In genomic region chr10:47239211-47239610, GRCh38 we compare ENCODE assay signal across 24 cellular contexts.
"Had no signal": no experiment of that assay in that cellular context is flagged by ENCODE, and none has a peak within 500 bp of the region (broad histone marks: within the 10 kb centered on the region; RNA-seq: fewer than 3 reads in every experiment).

No MANE protein-coding gene starts in this region.

- H3K9me3 ChIP-seq: adrenal gland, SJSA1 had no signal

- H3K27ac ChIP-seq: adrenal gland, SJSA1 had no signal

- H3K27ac Mint-ChIP-seq: T-helper 1 cell treated with Interleukin-12 subunit alpha and Interleukin-12 subunit beta and Interleukin-4 antibody, amounts not matched to agents 30 μg/mL and 1 μg/mL, for 36 hours had no signal

- DNase-seq: activated CD4-positive, alpha-beta T cell treated with anti-CD3 and anti-CD28 coated beads for 4 hours; activated naive CD4-positive, alpha-beta T cell treated with anti-CD3 and anti-CD28 coated beads, Interleukin-2, amount 50 U/mL, for 16 hours; activated naive CD8-positive, alpha-beta T cell treated with anti-CD3 and anti-CD28 coated beads, Interleukin-2, amount 10 ng/mL, durations not matched to agents 7 days and 5 days; activated T-cell treated with anti-CD3 and anti-CD28 coated beads for 4 hours; anterior cingulate cortex; central memory CD4-positive, alpha-beta T cell; KG1; NCI-H1092; NCI-H1417; NCI-H1930; NCI-H2171; NCI-H2227 treated with DMSO at 0.1 percent for 48 hours; NCI-H446 treated with DMSO at 0.1 percent for 48 hours; NCI-H524 treated with DMSO at 0.1 percent for 48 hours; NCI-H82; RPMI8226 had no signal

- H3K36me3 Mint-ChIP-seq: activated naive CD8-positive, alpha-beta T cell treated with anti-CD3 and anti-CD28 coated beads, Interleukin-2, amount 10 ng/mL, durations not matched to agents 7 days and 5 days had no signal

- H3K36me3 ChIP-seq: adrenal gland, SJSA1 had no signal

- H3K9me3 Mint-ChIP-seq: activated naive CD8-positive, alpha-beta T cell treated with anti-CD3 and anti-CD28 coated beads, Interleukin-2, amount 10 ng/mL, durations not matched to agents 7 days and 5 days; T-helper 1 cell treated with Interleukin-12 subunit alpha and Interleukin-12 subunit beta and Interleukin-4 antibody, amounts not matched to agents 30 μg/mL and 1 μg/mL, for 36 hours had no signal

- H3K27me3 ChIP-seq: adrenal gland, SJSA1 had no signal

- H3K4me1 ChIP-seq: adrenal gland, SJSA1 had no signal

- ATAC-seq: activated CD4-positive, CD25-positive, alpha-beta regulatory T cell treated with anti-CD3 and anti-CD28 coated beads, Interleukin-2, amount 50 U/mL, for 24 hours; Panc1; Right ventricle myocardium inferior; SK-N-SH treated with all-trans-retinoic acid at 6 μM for 48 hours had no signal

- H3K4me3 Mint-ChIP-seq: activated naive CD8-positive, alpha-beta T cell treated with anti-CD3 and anti-CD28 coated beads, Interleukin-2, amount 10 ng/mL, durations not matched to agents 7 days and 5 days; IgD-negative memory B cell; T-helper 1 cell treated with Interleukin-12 subunit alpha and Interleukin-12 subunit beta and Interleukin-4 antibody, amounts not matched to agents 30 μg/mL and 1 μg/mL, for 36 hours had no signal

- H3K4me3 ChIP-seq: adrenal gland, SJSA1 had no signal

- H3K27me3 Mint-ChIP-seq: activated naive CD8-positive, alpha-beta T cell treated with anti-CD3 and anti-CD28 coated beads, Interleukin-2, amount 10 ng/mL, durations not matched to agents 7 days and 5 days; IgD-negative memory B cell had no signal
